ENCODE assay signal across 22 cellular contexts in the genomic region with DNA sequence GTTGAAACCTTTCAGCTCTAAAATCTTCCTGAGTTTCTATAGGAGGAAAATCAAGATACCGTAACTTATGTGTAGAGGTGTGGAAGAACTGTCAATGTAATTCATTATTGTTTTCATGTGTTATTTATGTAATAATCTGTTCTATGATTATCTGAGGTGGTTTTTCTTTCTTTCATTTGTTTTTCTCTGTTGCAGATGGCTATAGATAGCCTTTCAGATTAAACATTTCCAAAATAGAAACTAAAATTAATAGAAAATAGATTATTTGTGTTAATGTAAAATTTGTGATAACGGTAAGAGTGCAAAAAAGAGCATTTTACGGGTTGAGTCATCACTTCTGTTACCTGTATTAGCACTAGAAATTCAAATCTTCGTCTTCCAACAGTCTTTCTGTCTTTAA.
"Had no signal": no experiment of that assay in that cellular context is flagged by ENCODE, and none has a peak within 500 bp of the region (broad histone marks: within the 10 kb centered on the region; RNA-seq: fewer than 3 reads in every experiment).

No MANE protein-coding gene starts in this region.

- H3K4me2 ChIP-seq: PC-9 had no signal

- H2AFZ ChIP-seq: PC-9 had no signal

- ATAC-seq: activated naive CD8-positive, alpha-beta T cell treated with anti-CD3 and anti-CD28 coated beads, Interleukin-2, amount 50 U/mL, for 24 hours; T-helper 17 cell; WTC11 had no signal

- H3K4me1 Mint-ChIP-seq: activated naive CD4-positive, alpha-beta T cell treated with anti-CD3 and anti-CD28 coated beads, Interleukin-2, amount 50 U/mL, for 24 hours; activated naive CD8-positive, alpha-beta T cell treated with anti-CD3 and anti-CD28 coated beads, Interleukin-2, amount 50 U/mL, for 24 hours; brain; central memory CD8-positive, alpha-beta T cell; T-helper 17 cell; WTC11 had no signal

- DNase-seq: activated CD4-positive, alpha-beta T cell treated with anti-CD3 and anti-CD28 coated beads for 48 hours; activated CD4-positive, alpha-beta T cell treated with anti-CD3 and anti-CD28 coated beads, Interleukin-2, amount 50 U/mL, for 4 hours; activated CD4-positive, CD25-positive, alpha-beta regulatory T cell treated with anti-CD3 and anti-CD28 coated beads, Interleukin-2, amount 50 U/mL, for 72 hours; activated naive CD8-positive, alpha-beta T cell treated with anti-CD3 and anti-CD28 coated beads, Interleukin-2, amount 50 U/mL, for 24 hours; activated T-cell treated with anti-CD3 and anti-CD28 coated beads for 4 hours; amniotic stem cell; cortex of kidney; MM.1S; NCI-H1105; NCI-H1436; NCI-H1694 treated with DMSO at 0.1 percent for 48 hours; NCI-H2029 treated with DMSO at 0.1 percent for 48 hours; NCI-H524; PC-9; SHP77 treated with DMSO at 0.1 percent for 48 hours; T-helper 17 cell; T-helper 9 cell had no signal

- H3K27ac ChIP-seq: ascending aorta, PC-9 had no signal

- H3K9me3 ChIP-seq: ascending aorta had no signal

- H3K27me3 ChIP-seq: ascending aorta had no signal

- H3K4me3 Mint-ChIP-seq: activated naive CD4-positive, alpha-beta T cell treated with anti-CD3 and anti-CD28 coated beads, Interleukin-2, amount 50 U/mL, for 24 hours; activated naive CD8-positive, alpha-beta T cell treated with anti-CD3 and anti-CD28 coated beads, Interleukin-2, amount 50 U/mL, for 24 hours; brain; central memory CD8-positive, alpha-beta T cell; T-helper 17 cell; WTC11 had no signal

- H3K9me3 Mint-ChIP-seq: activated naive CD4-positive, alpha-beta T cell treated with anti-CD3 and anti-CD28 coated beads, Interleukin-2, amount 50 U/mL, for 24 hours; activated naive CD8-positive, alpha-beta T cell treated with anti-CD3 and anti-CD28 coated beads, Interleukin-2, amount 50 U/mL, for 24 hours; brain; central memory CD8-positive, alpha-beta T cell; WTC11 had no signal

- H3K27me3 Mint-ChIP-seq: activated naive CD4-positive, alpha-beta T cell treated with anti-CD3 and anti-CD28 coated beads, Interleukin-2, amount 50 U/mL, for 24 hours; activated naive CD8-positive, alpha-beta T cell treated with anti-CD3 and anti-CD28 coated beads, Interleukin-2, amount 50 U/mL, for 24 hours; brain; central memory CD8-positive, alpha-beta T cell; T-helper 17 cell had no signal

- H3K4me3 ChIP-seq: ascending aorta, PC-9 had no signal

- H3K27ac Mint-ChIP-seq: activated naive CD4-positive, alpha-beta T cell treated with anti-CD3 and anti-CD28 coated beads, Interleukin-2, amount 50 U/mL, for 24 hours; activated naive CD8-positive, alpha-beta T cell treated with anti-CD3 and anti-CD28 coated beads, Interleukin-2, amount 50 U/mL, for 24 hours; brain; T-helper 17 cell; WTC11 had no signal

- H3K4me1 ChIP-seq: ascending aorta had no signal
